ENCODE assay signal across 24 cellular contexts in genomic region chr12:131196220-131196619, GRCh38.
"Had no signal": no experiment of that assay in that cellular context is flagged by ENCODE, and none has a peak within 500 bp of the region (broad histone marks: within the 10 kb centered on the region; RNA-seq: fewer than 3 reads in every experiment).

No MANE protein-coding gene starts in this region.

- H3K36me3 Mint-ChIP-seq: natural killer cell; stimulated activated memory B cell treated with anti-CD40 and anti-IgM and Interleukin-4, amounts not matched to agents 10 μg/mL and 1 μg/mL and 100 μg/mL, for 72 hours had no signal

- H3K36me3 ChIP-seq: colonic mucosa, gastroesophageal sphincter, heart left ventricle, lower lobe of right lung, sigmoid colon, thoracic aorta, tibial nerve, upper lobe of right lung, uterus had no signal

- H3K9me3 ChIP-seq: colonic mucosa, heart left ventricle, lower lobe of right lung, sigmoid colon, thoracic aorta, upper lobe of right lung, uterus had no signal

- H3K4me3 Mint-ChIP-seq: dendritic cell treated with granulocyte-macrophage colony-stimulating factor and Interleukin-4, amounts not matched to agents 40 ng/mL and 50 ng/mL, for 4 days; endodermal cell; natural killer cell; stimulated activated memory B cell treated with anti-CD40 and anti-IgM and Interleukin-4, amounts not matched to agents 10 μg/mL and 1 μg/mL and 100 μg/mL, for 72 hours had no signal

- H3K27ac ChIP-seq: colonic mucosa, epithelial cell of prostate, foreskin keratinocyte, gastroesophageal sphincter, heart left ventricle, hepatocyte, lower lobe of right lung, parathyroid adenoma, sigmoid colon, thoracic aorta, tibial nerve, upper lobe of right lung, uterus had no signal

- ATAC-seq: esophagus mucosa; foreskin keratinocyte; gastroesophageal sphincter; heart left ventricle; left ventricle myocardium superior; lower lobe of right lung; natural killer cell; stimulated activated memory B cell treated with anti-CD40 and anti-IgM and Interleukin-4, amounts not matched to agents 10 μg/mL and 1 μg/mL and 100 μg/mL, for 72 hours; stimulated activated naive CD8-positive, alpha-beta T cell treated with anti-CD3 and anti-CD28 coated beads, Interleukin-15, Interleukin-2, amounts not matched to agents 100 U/mL and 50 U/mL, for 24 hours had no signal

- H3K9me3 Mint-ChIP-seq: dendritic cell treated with granulocyte-macrophage colony-stimulating factor and Interleukin-4, amounts not matched to agents 40 ng/mL and 50 ng/mL, for 4 days; natural killer cell; stimulated activated memory B cell treated with anti-CD40 and anti-IgM and Interleukin-4, amounts not matched to agents 10 μg/mL and 1 μg/mL and 100 μg/mL, for 72 hours had no signal

- H3K27ac Mint-ChIP-seq: dendritic cell treated with granulocyte-macrophage colony-stimulating factor and Interleukin-4, amounts not matched to agents 40 ng/mL and 50 ng/mL, for 4 days; endodermal cell; natural killer cell; progenitor cell of endocrine pancreas; stimulated activated memory B cell treated with anti-CD40 and anti-IgM and Interleukin-4, amounts not matched to agents 10 μg/mL and 1 μg/mL and 100 μg/mL, for 72 hours had no signal

- H3K27me3 ChIP-seq: colonic mucosa, foreskin keratinocyte, heart left ventricle, tibial nerve, upper lobe of right lung, uterus had no signal

- H3K4me1 ChIP-seq: colonic mucosa, foreskin keratinocyte, gastroesophageal sphincter, heart left ventricle, lower lobe of right lung, parathyroid adenoma, sigmoid colon, tibial nerve, upper lobe of right lung, uterus had no signal

- DNase-seq: effector CD8-positive, alpha-beta T cell; endodermal cell; foreskin keratinocyte; heart left ventricle; kidney glomerular epithelial cell; left ventricle myocardium superior; lower lobe of right lung; natural killer cell; sigmoid colon; stimulated activated CD4-positive, alpha-beta T cell treated with anti-CD3 and anti-CD28 coated beads, Interleukin-4, amount 100 ng/mL, for 4 hours; stimulated activated naive CD8-positive, alpha-beta T cell treated with anti-CD3 and anti-CD28 coated beads, Interleukin-15, Interleukin-2, amounts not matched to agents 100 U/mL and 50 U/mL, for 24 hours; uterus had no signal

- H3K4me1 Mint-ChIP-seq: endodermal cell; natural killer cell; stimulated activated memory B cell treated with anti-CD40 and anti-IgM and Interleukin-4, amounts not matched to agents 10 μg/mL and 1 μg/mL and 100 μg/mL, for 72 hours had no signal

- H3K4me3 ChIP-seq: colonic mucosa, gastroesophageal sphincter, heart left ventricle, hepatocyte, lower lobe of right lung, sigmoid colon, thoracic aorta, tibial nerve, upper lobe of right lung, uterus had no signal
